ENCODE assay signal across 23 cellular contexts in the genomic region with DNA sequence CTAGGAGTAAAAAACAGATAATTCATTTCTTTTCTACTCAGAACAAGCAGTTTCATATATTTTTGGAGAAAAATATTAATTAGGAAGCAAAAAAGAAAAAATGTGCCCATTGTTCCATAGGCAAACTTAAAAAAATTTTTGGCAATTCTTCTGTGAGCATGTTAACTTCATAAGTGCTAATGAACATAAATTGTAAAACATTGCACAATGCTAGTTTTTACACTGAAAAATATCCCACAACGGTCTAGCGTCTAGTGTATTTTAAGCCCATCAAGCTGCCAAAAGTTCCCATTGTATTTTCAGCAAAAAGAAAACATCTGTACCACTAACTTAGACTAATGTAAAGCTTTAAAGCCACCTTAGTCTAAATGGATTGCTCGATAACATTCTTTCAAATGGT. TPM values are rescaled to one million over a fixed set of nuclear protein-coding genes. Genes with fewer than 3 reads are reported as not detected.
A peak's percentile ranks its signal among the peaks of the same experiment; 100 is the strongest.
DNase-seq lines count a peak whose midpoint lies in the region; ATAC-seq, FAIRE-seq and TF ChIP-seq lines count a peak whose summit lies in the region.
"Had no signal": no experiment of that assay in that cellular context is flagged by ENCODE, and none has a peak within 500 bp of the region (broad histone marks: within the 10 kb centered on the region; RNA-seq: fewer than 3 reads in every experiment).

No MANE protein-coding gene starts in this region.

- H3K79me2 ChIP-seq in Karpas-422 (ENCODE audit: low read length) (no peaks in the 10 kb centered on the region), astrocyte (ENCODE audit: insufficient read depth, low read length) (no peaks in the 10 kb centered on the region)

- peak overlapping the region; percentile 92 for H3K4me3 Mint-ChIP-seq in astrocyte (ENCODE audit: unreplicated experiment)
- H3K4me3 Mint-ChIP-seq: activated CD4-positive, alpha-beta memory T cell treated with anti-CD3 and anti-CD28 coated beads for 36 hours had no signal

- peaks cover 35% of the 10 kb centered on the region for H3K4me1 Mint-ChIP-seq in astrocyte (ENCODE audit: low read depth, unreplicated experiment)

- no peak overlapping the region for H3K9ac ChIP-seq in Karpas-422 (ENCODE audit: low read length)
- no peak overlapping the region for H3K9ac ChIP-seq in astrocyte (ENCODE audit: low read length)
- H3K9ac ChIP-seq in mucosa of rectum (ENCODE audit: low read depth in 1 of 2, low read length in 2 of 2), result no peak overlapping the region

- no peak for TF ChIP-seq CTCF in astrocyte (IDR thresholded peaks at IDR 0.05; ENCODE audit: insufficient read depth, low read depth, low read length)

- H2AFZ ChIP-seq in Karpas-422 (ENCODE audit: low read length), result no peak overlapping the region
- H2AFZ ChIP-seq in astrocyte (ENCODE audit: low read depth, low read length), result no peak overlapping the region

- no peaks in the 10 kb centered on the region for H3K9me2 ChIP-seq in Karpas-422 (replicated peaks; ENCODE audit: insufficient read depth, low read length)

- no peak overlapping the region for H3K4me2 ChIP-seq in Karpas-422 (ENCODE audit: low read depth, low read length, poor library complexity, severe bottlenecking)
- no peak overlapping the region for H3K4me2 ChIP-seq in astrocyte (ENCODE audit: low read length)

- no peaks in the 10 kb centered on the region for H3K36me3 Mint-ChIP-seq in astrocyte (ENCODE audit: low read depth, unreplicated experiment)
- H3K36me3 Mint-ChIP-seq: activated CD4-positive, alpha-beta memory T cell treated with anti-CD3 and anti-CD28 coated beads for 36 hours had no signal

- H3K36me3 ChIP-seq in Karpas-422 (ENCODE audit: insufficient read depth, low read length), result no peaks in the 10 kb centered on the region
- no peaks in the 10 kb centered on the region for H3K36me3 ChIP-seq in astrocyte (ENCODE audit: insufficient read depth, low read length)
- no peaks in the 10 kb centered on the region for H3K36me3 ChIP-seq in mucosa of rectum (ENCODE audit: control insufficient read depth in 2 of 2, insufficient read depth in 2 of 2, low read length in 2 of 2)
- H3K36me3 ChIP-seq: ovary had no signal

- peaks cover 37% of the 10 kb centered on the region for H3K4me1 ChIP-seq in Karpas-422 (ENCODE audit: low read length)
- H3K4me1 ChIP-seq in astrocyte (ENCODE audit: insufficient read depth, low read length), result peaks cover 11% of the 10 kb centered on the region
- peaks cover 2 to 11% of the 10 kb centered on the region in 2 donors for H3K4me1 ChIP-seq in mucosa of rectum (ENCODE audit: control insufficient read depth in 2 of 2, insufficient read depth in 2 of 2, low read length in 2 of 2)

- H4K20me1 ChIP-seq in Karpas-422 (ENCODE audit: insufficient read depth, low read depth, low read length) (peaks cover 30% of the 10 kb centered on the region; the same call in 1 of the 2 replicates), astrocyte (ENCODE audit: insufficient read depth, low read length) (peaks cover 22% of the 10 kb centered on the region)

- no peak overlapping the region for H3K4me3 ChIP-seq in Karpas-422 (ENCODE audit: low read length)
- H3K4me3 ChIP-seq in astrocyte (ENCODE audit: insufficient read depth, low read depth, low read length), result no peak overlapping the region
- peak overlapping the region; percentile 13 to 48 for H3K4me3 ChIP-seq in mucosa of rectum (ENCODE audit: low read length in 2 of 2)
- H3K4me3 ChIP-seq: lung, ovary had no signal

- no peaks in the 10 kb centered on the region for H3K27me3 Mint-ChIP-seq in astrocyte (ENCODE audit: low read depth, unreplicated experiment)

- no peak overlapping the region for H3K27ac Mint-ChIP-seq in astrocyte (ENCODE audit: unreplicated experiment)
- H3K27ac Mint-ChIP-seq: activated CD4-positive, alpha-beta memory T cell treated with anti-CD3 and anti-CD28 coated beads for 36 hours; T-helper 17 cell had no signal

- H3K27ac ChIP-seq in Karpas-422 (ENCODE audit: low read length), result no peak overlapping the region
- no peak overlapping the region for H3K27ac ChIP-seq in astrocyte (ENCODE audit: low read depth, low read length)
- no peak overlapping the region for H3K27ac ChIP-seq in mucosa of rectum (ENCODE audit: low read depth in 2 of 2, low read length in 2 of 2)
- H3K27ac ChIP-seq: ovary had no signal

- H3K27me3 ChIP-seq in Karpas-422 (ENCODE audit: low read length) (no peaks in the 10 kb centered on the region), astrocyte (ENCODE audit: insufficient read depth, low read length) (peaks cover 49% of the 10 kb centered on the region), mucosa of rectum (ENCODE audit: control insufficient read depth in 2 of 2, insufficient read depth in 2 of 2, low read length in 2 of 2) (peaks cover 0 to 5% of the 10 kb centered on the region in 2 donors)
- H3K27me3 ChIP-seq: ovary had no signal

- peak; percentile 65 for FAIRE-seq in G401.6 (lab: Jason Lieb, UNC)
- no peak for FAIRE-seq in astrocyte (lab: Jason Lieb, UNC)
- no peak for FAIRE-seq in urothelium cell line (lab: Jason Lieb, UNC)
- FAIRE-seq: HTR-8/SVneo had no signal

- H3K9me3 Mint-ChIP-seq in astrocyte (ENCODE audit: unreplicated experiment), result no peaks in the 10 kb centered on the region
- H3K9me3 Mint-ChIP-seq: activated CD4-positive, alpha-beta memory T cell treated with anti-CD3 and anti-CD28 coated beads for 36 hours had no signal

- DNase-seq in Karpas-422, result peak; percentile 42
- DNase-seq in astrocyte (ENCODE audit: low read depth), result no peak
- DNase-seq in urothelium cell line (ENCODE audit: low spot score), result no peak
- no peak for DNase-seq in C1 segment of cervical spinal cord (lab: John Stamatoyannopoulos, UW)
- DNase-seq in epidermal melanocyte (ENCODE audit: insufficient read length, low spot score), result no peak
- DNase-seq: activated CD4-positive, alpha-beta memory T cell treated with anti-CD3 and anti-CD28 coated beads for 36 hours; activated naive CD4-positive, alpha-beta T cell; amygdala; central memory CD4-positive, alpha-beta T cell; DMS 273 treated with DMSO at 0.1 percent for 48 hours; foreskin melanocyte; NCI-H146; NCI-H2171; ovary; right cardiac atrium; SIG-M5; stimulated activated CD4-positive, alpha-beta T cell treated with anti-CD3 and anti-CD28 coated beads, Interleukin-15, amount 100 ng/mL, for 24 hours; T-helper 17 cell had no signal

- no peaks in the 10 kb centered on the region for H3K9me3 ChIP-seq in Karpas-422 (ENCODE audit: low read length)
- no peaks in the 10 kb centered on the region for H3K9me3 ChIP-seq in astrocyte (ENCODE audit: insufficient read depth, low read depth, low read length)
- no peaks in the 10 kb centered on the region for H3K9me3 ChIP-seq in mucosa of rectum (ENCODE audit: control insufficient read depth in 2 of 2, low read length in 2 of 2)
- H3K9me3 ChIP-seq: ovary had no signal

- no peak for ATAC-seq in GM21528 (IDR thresholded peaks at IDR 0.05; ENCODE audit: low FRiP score, unreplicated experiment)
- ATAC-seq: right cardiac atrium, T-helper 17 cell had no signal

RNA-seq across cellular contexts. Expression of a gene that starts 2.8 kb away (rescaled TPM):
- 3.1 and 3.2 TPM in 2 replicates for total RNA-seq in Karpas-422 (2014; rRNA removed; shearing (Covaris generic); ENCODE audit: low replicate concordance)
- total RNA-seq in astrocyte, result 14.5 and 20.8 TPM in 2 replicates

RNA-seq across cellular contexts. Expression of a gene that starts 8.7 kb away (rescaled TPM):
- total RNA-seq in Karpas-422 (2014; rRNA removed; shearing (Covaris generic); ENCODE audit: low replicate concordance), result not detected in 2 replicates
- total RNA-seq in astrocyte, result 148 and 179 TPM in 2 replicates
- total RNA-seq: activated CD4-positive, alpha-beta memory T cell treated with anti-CD3 and anti-CD28 coated beads for 36 hours; T-helper 17 cell had no signal

Comparison
In these comparisons a context has a peak if more than half of its experiments do, and no peak if none do; other contexts are left out.
1. H3K4me3 ChIP-seq: peak in mucosa of rectum (2 of 2); none in Karpas-422 (single experiment) and astrocyte (single experiment).
2. RNA of a gene that starts 8.7 kb away (total RNA-seq): 148 to 179 TPM in astrocyte; not detected in Karpas-422; every median in the first group is over 100 times any median in the second.